ENCODE assay signal across 9 cellular contexts in the genomic region with DNA sequence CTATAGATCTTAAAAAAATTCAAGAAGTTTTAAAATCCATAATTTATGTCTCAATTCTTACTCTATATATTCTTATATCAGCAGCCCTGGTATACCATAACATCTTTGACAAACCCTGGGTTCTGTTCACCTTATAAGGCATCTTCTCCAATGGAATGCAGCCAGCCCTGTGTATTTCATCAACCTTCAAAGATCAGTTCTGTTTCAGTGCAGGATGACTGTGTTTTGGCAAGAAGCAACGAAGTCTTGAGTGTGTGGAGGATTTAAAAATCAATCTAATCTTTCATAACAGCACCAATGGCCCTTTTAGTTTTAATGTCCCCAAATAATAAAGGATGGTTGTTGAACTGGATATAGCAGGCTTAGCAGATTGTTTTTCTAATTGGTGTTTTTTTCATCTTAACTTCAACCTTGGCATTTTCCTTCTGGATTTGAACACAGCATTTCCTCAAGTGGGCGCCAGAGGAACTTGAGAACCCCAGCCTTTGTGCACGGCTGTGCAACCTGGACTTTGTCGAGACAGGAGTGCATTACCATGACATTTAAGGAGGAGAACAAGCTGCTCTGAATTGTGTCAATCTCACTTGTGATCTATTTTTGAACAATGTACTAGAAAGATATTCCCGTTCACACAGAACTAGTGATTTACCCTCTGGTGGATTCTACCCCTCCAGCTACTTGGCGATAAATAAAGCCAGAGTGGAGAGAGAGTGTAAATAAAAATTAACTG.
DNase-seq lines count a peak whose midpoint lies in the region; ATAC-seq, FAIRE-seq and TF ChIP-seq lines count a peak whose summit lies in the region.
"Had no signal": no experiment of that assay in that cellular context is flagged by ENCODE, and none has a peak within 500 bp of the region (broad histone marks: within the 10 kb centered on the region; RNA-seq: fewer than 3 reads in every experiment).

No MANE protein-coding gene starts in this region.

- peaks cover 21% of the 10 kb centered on the region for H3K27me3 Mint-ChIP-seq in activated T-helper 2 cell treated with anti-CD3 and anti-CD28 coated beads, Interferon-gamma antibody, Interleukin-2, Interleukin-4, amounts not matched to agents 10 μg/mL and 5 μg/mL and 100 μg/mL, durations not matched to agents 14 hours and 24 hours and 36 hours (ENCODE audit: low read depth)

- no peak for FAIRE-seq in GM12891 (lab: Jason Lieb, UNC)

- no peaks in the 10 kb centered on the region for H3K27me3 ChIP-seq in A673 (replicated peaks; ENCODE audit: insufficient read depth, low read depth, low read length, poor library complexity)
- H3K27me3 ChIP-seq in H7 (ENCODE audit: control insufficient read depth, insufficient read depth, low read length): no peaks in the 10 kb centered on the region
- no peaks in the 10 kb centered on the region for H3K27me3 ChIP-seq in uterus

- no peak overlapping the region for H3K27ac ChIP-seq in A673 (ENCODE audit: low read depth, low read length, poor library complexity, severe bottlenecking)
- no peak overlapping the region for H3K27ac ChIP-seq in VCaP
- H3K27ac ChIP-seq in uterus: peak overlapping the region; percentile 53 to 54

- peak; percentile 78 for TF ChIP-seq CTCF in A673 (conservative IDR thresholded peaks at IDR 0.05; ENCODE audit: low read depth, low read length)
- peak; percentile 69 for TF ChIP-seq CTCF in VCaP (conservative IDR thresholded peaks at IDR 0.05)
- TF ChIP-seq CTCF in uterus (IDR thresholded peaks at IDR 0.05): peak; percentile 32 to 51 (median 50)

- DNase-seq in A673 (ENCODE audit: low spot score): peak; percentile 73
- DNase-seq in H7: peak; percentile 65
- peak; percentile 62 for DNase-seq in hepatic stellate cell (ENCODE audit: low spot score)
- DNase-seq in uterus: peak in 1 of 2 donors; percentile 60
- no peak for DNase-seq in activated T-helper 2 cell treated with anti-CD3 and anti-CD28 coated beads, Interferon-gamma antibody, Interleukin-2, Interleukin-4, amounts not matched to agents 10 μg/mL and 5 μg/mL and 100 μg/mL, durations not matched to agents 14 hours and 24 hours and 36 hours (ENCODE audit: low spot score)
- DNase-seq in GM12891 (ENCODE audit: insufficient read length, low spot score): no peak

- no TSS peak for BruUV-seq in A673 (replicated peaks; lab: Mats Ljungman, UMichigan)

- no peak overlapping the region for H3K4me3 ChIP-seq in A673 (ENCODE audit: low read depth, low read length, poor library complexity, severe bottlenecking)
- H3K4me3 ChIP-seq in H7 (ENCODE audit: insufficient read depth, low read depth, low read length): no peak overlapping the region
- H3K4me3 ChIP-seq in uterus: no peak overlapping the region

- no peaks in the 10 kb centered on the region for H3K9me3 Mint-ChIP-seq in activated T-helper 2 cell treated with anti-CD3 and anti-CD28 coated beads, Interferon-gamma antibody, Interleukin-2, Interleukin-4, amounts not matched to agents 10 μg/mL and 5 μg/mL and 100 μg/mL, durations not matched to agents 14 hours and 24 hours and 36 hours
- H3K9me3 Mint-ChIP-seq: central memory CD8-positive, alpha-beta T cell had no signal

- TF ChIP-seq POLR2A in uterus (IDR thresholded peaks at IDR 0.05): no peak
- no peak for TF ChIP-seq POLR2A in GM12891 (IDR thresholded peaks at IDR 0.05; ENCODE audit: low read depth, low read length)

- H3K9me3 ChIP-seq in A673 (ENCODE audit: low read depth, low read length, poor library complexity, severe bottlenecking) (peaks cover 3% of the 10 kb centered on the region), uterus (no peaks in the 10 kb centered on the region)

- no peak for ATAC-seq in HG02938 (IDR thresholded peaks at IDR 0.05; ENCODE audit: unreplicated experiment)

- no peaks in the 10 kb centered on the region for H3K4me1 ChIP-seq in A673 (ENCODE audit: insufficient read depth, low read length, poor library complexity, severe bottlenecking)
- H3K4me1 ChIP-seq in uterus: no peaks in the 10 kb centered on the region

- H3K4me3 Mint-ChIP-seq in activated T-helper 2 cell treated with anti-CD3 and anti-CD28 coated beads, Interferon-gamma antibody, Interleukin-2, Interleukin-4, amounts not matched to agents 10 μg/mL and 5 μg/mL and 100 μg/mL, durations not matched to agents 14 hours and 24 hours and 36 hours (ENCODE audit: low read depth): no peak overlapping the region
- H3K4me3 Mint-ChIP-seq: central memory CD8-positive, alpha-beta T cell had no signal

- intact Hi-C loops in A673 (cut with micrococcal nuclease; ENCODE audit: unreplicated experiment): loop anchor here (2.0 kb wide), 2 partner anchors 144 to 252 kb away; no protein-coding TSS in a partner anchor
- intact Hi-C loops in uterus (cut with DNase I; ENCODE audit: low total_unique reads): no loop called here
- intact Hi-C loops in activated T-helper 2 cell treated with anti-CD3 and anti-CD28 coated beads, Interferon-gamma antibody, Interleukin-2, Interleukin-4, amounts not matched to agents 10 μg/mL and 5 μg/mL and 100 μg/mL, durations not matched to agents 14 hours and 24 hours and 36 hours (cut with micrococcal nuclease): no loop called here

- POLR2A ChIA-PET in A673 (lab: Charles Lee; ENCODE audit: low non-redundant PET): interaction anchor here (0.5 kb wide), 1 partner anchor 179 kb away, joined by 4 read pairs; no protein-coding TSS in a partner anchor

- CTCF ChIA-PET in A673 (lab: Charles Lee): interaction anchor here (0.9 kb wide), 1 partner anchor 145 kb away, joined by 6 read pairs; no protein-coding TSS in a partner anchor

- H3K36me3 Mint-ChIP-seq in activated T-helper 2 cell treated with anti-CD3 and anti-CD28 coated beads, Interferon-gamma antibody, Interleukin-2, Interleukin-4, amounts not matched to agents 10 μg/mL and 5 μg/mL and 100 μg/mL, durations not matched to agents 14 hours and 24 hours and 36 hours (ENCODE audit: low read depth): no peaks in the 10 kb centered on the region

- H3K36me3 ChIP-seq in A673 (ENCODE audit: insufficient read depth, low read length, poor library complexity, severe bottlenecking) (no peaks in the 10 kb centered on the region), H7 (replicated peaks; ENCODE audit: control insufficient read depth, insufficient read depth, low read length) (no peaks in the 10 kb centered on the region), uterus (no peaks in the 10 kb centered on the region)

- H3K27ac Mint-ChIP-seq in activated T-helper 2 cell treated with anti-CD3 and anti-CD28 coated beads, Interferon-gamma antibody, Interleukin-2, Interleukin-4, amounts not matched to agents 10 μg/mL and 5 μg/mL and 100 μg/mL, durations not matched to agents 14 hours and 24 hours and 36 hours: no peak overlapping the region

- H3K4me1 Mint-ChIP-seq in activated T-helper 2 cell treated with anti-CD3 and anti-CD28 coated beads, Interferon-gamma antibody, Interleukin-2, Interleukin-4, amounts not matched to agents 10 μg/mL and 5 μg/mL and 100 μg/mL, durations not matched to agents 14 hours and 24 hours and 36 hours (ENCODE audit: low read depth): peaks cover 7% of the 10 kb centered on the region

TF ChIP-seq in GM12891, 5 proteins besides CTCF, POLR2A, EP300 and RAD21:
- TF ChIP-seq TAF1 (IDR thresholded peaks at IDR 0.05; ENCODE audit: low read depth, low read length): no peak
- no peak for TF ChIP-seq SPI1 (IDR thresholded peaks at IDR 0.05; ENCODE audit: low read depth, low read length)
- no peak for TF ChIP-seq POLR2AphosphoS5 (IDR thresholded peaks at IDR 0.05; ENCODE audit: low read depth, low read length)
- TF ChIP-seq POU2F2 (IDR thresholded peaks at IDR 0.05; ENCODE audit: low read depth, low read length): no peak
- no peak for TF ChIP-seq PAX5 (IDR thresholded peaks at IDR 0.05; ENCODE audit: insufficient read depth, low read length, severe bottlenecking)

Comparison
In these comparisons a context has a peak if more than half of its experiments do, and no peak if none do; other contexts are left out.
1. DNase-seq: peak in A673 (single experiment), H7 (single experiment) and hepatic stellate cell (single experiment); none in activated T-helper 2 cell treated with anti-CD3 and anti-CD28 coated beads, Interferon-gamma antibody, Interleukin-2, Interleukin-4, amounts not matched to agents 10 μg/mL and 5 μg/mL and 100 μg/mL, durations not matched to agents 14 hours and 24 hours and 36 hours (single experiment) and GM12891 (single experiment).
2. H3K27ac ChIP-seq: peak in uterus (2 of 2); none in A673 (single experiment) and VCaP (single experiment).
3. Peak in every context shown above with its lines, with median percentiles within 50 percentile points of each other: CTCF ChIP-seq.